In the genomic region with DNA sequence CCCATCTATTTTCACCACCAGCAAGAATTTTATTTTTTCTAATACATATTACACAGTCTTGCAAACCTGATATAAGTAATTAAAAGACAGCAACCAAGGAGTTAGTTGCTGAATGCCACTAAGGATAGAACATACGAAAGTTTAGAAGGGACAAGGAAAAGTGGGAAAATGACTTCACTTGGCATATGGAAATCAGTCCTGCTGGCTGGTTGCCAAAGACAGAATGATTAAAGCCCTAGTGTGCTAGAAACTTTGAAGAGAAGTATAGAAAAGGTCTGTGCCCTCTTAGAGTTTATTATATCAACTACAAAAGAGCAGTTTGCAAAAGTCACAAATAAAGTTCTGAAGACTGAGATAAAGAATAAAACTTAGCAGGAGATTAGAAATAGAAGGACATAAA, we compare ENCODE assay signal across 1 cellular context.
TF ChIP-seq lines count a peak whose summit lies in the region.

No MANE protein-coding gene starts in this region.

TF ChIP-seq in HEK293, 187 proteins besides CTCF, POLR2A, EP300 and RAD21 (continued from another document):
- TF ChIP-seq, protein P1, sequence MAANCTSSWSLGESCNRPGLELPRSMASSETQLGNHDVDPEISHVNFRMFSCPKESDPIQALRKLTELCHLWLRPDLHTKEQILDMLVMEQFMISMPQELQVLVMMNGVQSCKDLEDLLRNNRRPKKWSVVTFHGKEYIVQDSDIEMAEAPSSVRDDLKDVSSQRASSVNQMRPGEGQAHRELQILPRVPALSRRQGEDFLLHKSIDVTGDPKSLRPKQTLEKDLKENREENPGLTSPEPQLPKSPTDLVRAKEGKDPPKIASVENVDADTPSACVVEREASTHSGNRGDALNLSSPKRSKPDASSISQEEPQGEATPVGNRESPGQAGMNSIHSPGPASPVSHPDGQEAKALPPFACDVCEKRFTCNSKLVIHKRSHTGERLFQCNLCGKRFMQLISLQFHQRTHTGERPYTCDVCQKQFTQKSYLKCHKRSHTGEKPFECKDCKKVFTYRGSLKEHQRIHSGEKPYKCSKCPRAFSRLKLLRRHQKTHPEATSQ (tag by site-specific recombination; IDR thresholded peaks at IDR 0.05): no peak
- TF ChIP-seq HOXA7 (CRISPR knock-in tag; IDR thresholded peaks at IDR 0.05; ENCODE audit: borderline replicate concordance) (no peak), FEZF1 (tag by site-specific recombination; IDR thresholded peaks at IDR 0.05) (peak; percentile 15; the same call in 1 of the 2 replicates), ZNF585B (tag by site-specific recombination; IDR thresholded peaks at IDR 0.05) (no peak)
